Comparison of ENCODE assay signal across 8 cellular contexts in genomic region chrX:54920610-54921426, GRCh38. TPM values are rescaled to one million over a fixed set of nuclear protein-coding genes. Genes with fewer than 3 reads are reported as not detected.
A peak's percentile ranks its signal among the peaks of the same experiment; 100 is the strongest.
DNase-seq lines count a peak whose midpoint lies in the region; ATAC-seq, FAIRE-seq and TF ChIP-seq lines count a peak whose summit lies in the region.

Gene TRO, plus strand, starts transcription at chrX:54920824. Its CDS starts 1,423 bp downstream, at chrX:54922247.

- peaks cover 7 to 24% (median 15%) of the 10 kb centered on the region in 4 donors for H3K4me1 Mint-ChIP-seq in CD4-positive, alpha-beta memory T cell
- peaks cover 0 to 5% of the 10 kb centered on the region in 2 experiments; a peak in 2 of 4 replicates for H3K4me1 Mint-ChIP-seq in H9
- peaks cover 11 to 23% (median 16%) of the 10 kb centered on the region in 7 donors for H3K4me1 Mint-ChIP-seq in naive thymus-derived CD4-positive, alpha-beta T cell

- no peak within 1 kb of the TSS for H3K27ac ChIP-seq in CD4-positive, alpha-beta memory T cell (ENCODE audit: low read depth, low read length)
- H3K27ac ChIP-seq in H9 (ENCODE audit: insufficient read length, low read depth, low read length) (no peak within 1 kb of the TSS), aorta (ENCODE audit: low read depth in 1 of 2, low read length in 2 of 2) (peak within 1 kb of the TSS in 1 of 2 donors; percentile 32)
- peak within 1 kb of the TSS; percentile 42 for H3K27ac ChIP-seq in naive thymus-derived CD4-positive, alpha-beta T cell (ENCODE audit: low read depth, low read length)

- H3K4me1 ChIP-seq in CD4-positive, alpha-beta memory T cell (ENCODE audit: insufficient read depth, low read length), result peaks cover 6% of the 10 kb centered on the region
- H3K4me1 ChIP-seq in H9 (ENCODE audit: insufficient read depth, low read length), result no peaks in the 10 kb centered on the region
- H3K4me1 ChIP-seq in naive thymus-derived CD4-positive, alpha-beta T cell (ENCODE audit: control insufficient read depth in 2 of 2, insufficient read depth in 2 of 2, low read length in 2 of 2), result peaks cover 0 to 9% of the 10 kb centered on the region in 2 donors
- H3K4me1 ChIP-seq in aorta (ENCODE audit: control insufficient read depth in 1 of 2, insufficient read depth in 2 of 2, low read length in 2 of 2), result no peaks in the 10 kb centered on the region

- peak; percentile 15 for ATAC-seq in naive thymus-derived CD4-positive, alpha-beta T cell
- peak; percentile 51 for ATAC-seq in aorta (ENCODE audit: low FRiP score)

- no peaks in the 10 kb centered on the region for H4K20me1 ChIP-seq in H9 (ENCODE audit: control insufficient read depth, insufficient read depth, insufficient read length)

- peaks cover 3% of the 10 kb centered on the region for H3K79me1 ChIP-seq in H9 (ENCODE audit: insufficient read depth, low read depth, low read length, poor library complexity, severe bottlenecking)

- H2BK12ac ChIP-seq in H9 (ENCODE audit: insufficient read length, low read depth, low read length), result no peak within 1 kb of the TSS

- POLR2A ChIA-PET in CD4-positive, alpha-beta memory T cell (lab: Charles Lee; ENCODE audit: partially characterized antibody), result no interaction called here
- POLR2A ChIA-PET in naive thymus-derived CD4-positive, alpha-beta T cell (lab: Charles Lee), result interaction anchor here (0.8 kb wide), 1 partner anchor 240 kb away, joined by 3 read pairs; no protein-coding TSS in a partner anchor

- no peaks in the 10 kb centered on the region for H3K79me2 ChIP-seq in H9 (ENCODE audit: insufficient read depth, low read length)

- peak within 1 kb of the TSS; percentile 84 to 92 (median 88) for H3K4me3 Mint-ChIP-seq in CD4-positive, alpha-beta memory T cell
- H3K4me3 Mint-ChIP-seq in H9, result peak within 1 kb of the TSS; percentile 91 to 97
- peak within 1 kb of the TSS; percentile 79 to 96 (median 92) for H3K4me3 Mint-ChIP-seq in naive thymus-derived CD4-positive, alpha-beta T cell

- no peak within 1 kb of the TSS for H4K8ac ChIP-seq in H9 (replicated peaks; ENCODE audit: insufficient read length, low read depth, low read length)

- H2AK5ac ChIP-seq in H9 (ENCODE audit: insufficient read length, low read length), result no peak within 1 kb of the TSS

- no peaks in the 10 kb centered on the region for H3K27me3 Mint-ChIP-seq in CD4-positive, alpha-beta memory T cell
- peaks cover 8% of the 10 kb centered on the region for H3K27me3 Mint-ChIP-seq in H9 (ENCODE audit: low read depth)
- H3K27me3 Mint-ChIP-seq in naive thymus-derived CD4-positive, alpha-beta T cell, result peaks cover 0 to 13% (median 0%) of the 10 kb centered on the region in 5 donors

- H2BK20ac ChIP-seq in H9 (ENCODE audit: low read depth, low read length, poor library complexity, severe bottlenecking), result no peak within 1 kb of the TSS

- no peak within 1 kb of the TSS for H3K56ac ChIP-seq in H9 (ENCODE audit: insufficient read length, low read depth, low read length)

- H3K23me2 ChIP-seq in H9 (ENCODE audit: insufficient read length, low read depth, low read length, poor library complexity, severe bottlenecking), result no peaks in the 10 kb centered on the region

- peak within 1 kb of the TSS; percentile 86 for H3K4me2 ChIP-seq in H9 (ENCODE audit: insufficient read depth, insufficient read length, low read length)

- H3K18ac ChIP-seq in H9 (ENCODE audit: insufficient read length, low read depth, low read length), result no peak within 1 kb of the TSS

- peak within 1 kb of the TSS; percentile 80 for H3K9ac ChIP-seq in H9 (ENCODE audit: extremely low read depth, insufficient read length, low read length)

- peak in 1 of 5 donors; percentile 2 for DNase-seq in CD4-positive, alpha-beta memory T cell
- peak; percentile 67 for DNase-seq in H9
- DNase-seq in SHP77 (lab: John Stamatoyannopoulos, UW), result peak; percentile 65 to 69
- no peak for DNase-seq in epithelial cell of esophagus (ENCODE audit: low read depth)
- peak in 1 of 9 donors; percentile 3 for DNase-seq in naive thymus-derived CD4-positive, alpha-beta T cell
- no peak for DNase-seq in aorta
- no peak for DNase-seq in HTR-8/SVneo (ENCODE audit: insufficient read length, low spot score)
- no peak for DNase-seq in HPDE6-E6E7 (ENCODE audit: extremely low spot score)

- no peak within 1 kb of the TSS for H2BK5ac ChIP-seq in H9 (ENCODE audit: insufficient read length, low read length)

- no peak within 1 kb of the TSS for H2BK120ac ChIP-seq in H9 (ENCODE audit: low read depth, low read length, poor library complexity, severe bottlenecking)

- no peak within 1 kb of the TSS for H3K23ac ChIP-seq in H9 (ENCODE audit: insufficient read length, low read depth, low read length)

- H2BK15ac ChIP-seq in H9 (ENCODE audit: low read depth, low read length), result no peak within 1 kb of the TSS

- H3K9me3 Mint-ChIP-seq in CD4-positive, alpha-beta memory T cell, result no peaks in the 10 kb centered on the region
- peaks cover 69 to 73% of the 10 kb centered on the region in 2 experiments for H3K9me3 Mint-ChIP-seq in H9
- no peaks in the 10 kb centered on the region for H3K9me3 Mint-ChIP-seq in naive thymus-derived CD4-positive, alpha-beta T cell

- FAIRE-seq in HTR-8/SVneo (lab: Jason Lieb, UNC), result no peak

- H4K91ac ChIP-seq in H9 (ENCODE audit: insufficient read length, low read depth, low read length), result no peak within 1 kb of the TSS

- peak; percentile 40; the same call in 2 of the 3 replicates for TF ChIP-seq CTCF in H9 (conservative IDR thresholded peaks at IDR 0.05)
- no peak for TF ChIP-seq CTCF in epithelial cell of esophagus (IDR thresholded peaks at IDR 0.05; ENCODE audit: insufficient read depth, low read depth, low read length, missing control alignments)

- WGBS in H9 (ENCODE audit: extremely low coverage, insufficient read length, low lambda C conversion rate), result no CpG with 5 or more reads among the region's 29 CpGs
- WGBS in aorta, 2 donors, result 1 to 28% methylated on average over 29 of the region's 29 CpGs

- H3K36me3 ChIP-seq in CD4-positive, alpha-beta memory T cell (ENCODE audit: insufficient read depth, low read length), result no peaks in the 10 kb centered on the region
- H3K36me3 ChIP-seq in naive thymus-derived CD4-positive, alpha-beta T cell (ENCODE audit: control insufficient read depth in 2 of 3, insufficient read depth in 3 of 3, low read length in 3 of 3), result no peaks in the 10 kb centered on the region
- H3K36me3 ChIP-seq in aorta (ENCODE audit: control insufficient read depth in 1 of 2, insufficient read depth in 2 of 2, low read length in 1 of 2), result peaks cover 0 to 1% of the 10 kb centered on the region in 2 donors

- H3K9me3 ChIP-seq in CD4-positive, alpha-beta memory T cell (ENCODE audit: control insufficient read depth in 1 of 2, low read length in 2 of 2), result no peaks in the 10 kb centered on the region
- H3K9me3 ChIP-seq in H9 (ENCODE audit: control insufficient read depth, low read depth, low read length) (peaks cover 14% of the 10 kb centered on the region), aorta (ENCODE audit: control insufficient read depth, low read length) (no peaks in the 10 kb centered on the region)
- no peaks in the 10 kb centered on the region for H3K9me3 ChIP-seq in naive thymus-derived CD4-positive, alpha-beta T cell (ENCODE audit: control insufficient read depth in 2 of 3, low read length in 3 of 3)

- H3K36me3 Mint-ChIP-seq in CD4-positive, alpha-beta memory T cell, result no peaks in the 10 kb centered on the region
- H3K36me3 Mint-ChIP-seq in H9 (ENCODE audit: insufficient read depth in 1 of 3, low read depth in 3 of 3), result peaks cover 21 to 33% (median 31%) of the 10 kb centered on the region in 3 experiments
- H3K36me3 Mint-ChIP-seq in naive thymus-derived CD4-positive, alpha-beta T cell, result no peaks in the 10 kb centered on the region

- H2AFZ ChIP-seq in H9 (ENCODE audit: low read length), result no peak within 1 kb of the TSS

- no peak within 1 kb of the TSS for H4K5ac ChIP-seq in H9 (ENCODE audit: insufficient read length, low read depth, low read length)

- peak within 1 kb of the TSS in 6 of 7 donors; percentile 55 to 92 (median 82) for H3K27ac Mint-ChIP-seq in CD4-positive, alpha-beta memory T cell
- peak within 1 kb of the TSS; percentile 57 to 97 (median 88); a peak in 5 of 7 replicates for H3K27ac Mint-ChIP-seq in H9
- H3K27ac Mint-ChIP-seq in naive thymus-derived CD4-positive, alpha-beta T cell, result peak within 1 kb of the TSS; percentile 12 to 94 (median 84)

- CTCF ChIA-PET in CD4-positive, alpha-beta memory T cell (lab: Charles Lee; ENCODE audit: partially characterized antibody), result no interaction called here
- CTCF ChIA-PET in naive thymus-derived CD4-positive, alpha-beta T cell (lab: Charles Lee), result no interaction called here

- H3T11ph ChIP-seq in H9 (ENCODE audit: low read length), result no peak within 1 kb of the TSS

- no peak within 1 kb of the TSS for H3K4ac ChIP-seq in H9 (ENCODE audit: low read depth, low read length)

- H3K27me3 ChIP-seq in CD4-positive, alpha-beta memory T cell (ENCODE audit: insufficient read depth, low read length), result no peaks in the 10 kb centered on the region
- H3K27me3 ChIP-seq in H9 (ENCODE audit: insufficient read depth, low read length) (no peaks in the 10 kb centered on the region; the same call in 1 of the 2 replicates), aorta (ENCODE audit: control insufficient read depth in 1 of 2, insufficient read depth in 2 of 2, low read length in 1 of 2) (no peaks in the 10 kb centered on the region)
- H3K27me3 ChIP-seq in naive thymus-derived CD4-positive, alpha-beta T cell (ENCODE audit: control insufficient read depth in 2 of 2, insufficient read depth in 2 of 2, low read length in 2 of 2), result no peaks in the 10 kb centered on the region

- intact Hi-C loops in CD4-positive, alpha-beta memory T cell (cut with micrococcal nuclease), result no loop called here
- intact Hi-C loops in naive thymus-derived CD4-positive, alpha-beta T cell (cut with micrococcal nuclease), result loop anchor here (1.0 to 5.0 kb wide), 3 partner anchors 44 to 79 kb away; partner anchors contain the start of gene APEX2 (in 1 of the 2)
- intact Hi-C loops in aorta (cut with DNase I), result loop anchor here in 1 of 2 donors (10.0 kb wide), 1 partner anchor 244 kb away; no protein-coding TSS in a partner anchor

- H3K4me3 ChIP-seq in CD4-positive, alpha-beta memory T cell (ENCODE audit: low read length in 2 of 2), result peak within 1 kb of the TSS; percentile 52
- H3K4me3 ChIP-seq in epithelial cell of esophagus (ENCODE audit: low read length), result peak within 1 kb of the TSS; percentile 38
- H3K4me3 ChIP-seq in naive thymus-derived CD4-positive, alpha-beta T cell (ENCODE audit: low read length), result peak within 1 kb of the TSS; percentile 71
- peak within 1 kb of the TSS; percentile 15 to 33 for H3K4me3 ChIP-seq in aorta (ENCODE audit: low read length in 2 of 2)

- no peak within 1 kb of the TSS for H3K14ac ChIP-seq in H9 (ENCODE audit: insufficient read depth, low read length)

RNA-seq across cellular contexts. Expression of gene TRO, which starts in this region (rescaled TPM):
- total RNA-seq in CD4-positive, alpha-beta memory T cell, result 1 to 10 TPM; 1.9 to 2.2 TPM
- polyA plus RNA-seq in CD4-positive, alpha-beta memory T cell, result under 1 TPM in 1 of 2 donors, not detected in 1; 0.66 TPM
- 47.6 and 51.0 TPM in 2 replicates for total RNA-seq in H9 (2021)
- total RNA-seq in naive thymus-derived CD4-positive, alpha-beta T cell, result 1 to 10 TPM in 4 of 5 experiments, under 1 TPM in 1; 0.61 to 4.3 (median 2.4) TPM
- 1 to 10 TPM in 1 of 2 donors, under 1 TPM in 1; 0.84 to 1.0 TPM for polyA plus RNA-seq in naive thymus-derived CD4-positive, alpha-beta T cell
- 10 to 100 TPM; 13.5 to 21.2 TPM for total RNA-seq in aorta
- 10 to 100 TPM in 1 of 2 donors, 1 to 10 TPM in 1; 1.3 to 35.4 TPM for polyA plus RNA-seq in aorta

Comparison
In these comparisons a context has a peak if more than half of its experiments do, and no peak if none do; other contexts are left out.
1. DNase-seq: peak in H9 (single experiment) and SHP77 (2 of 2); none in epithelial cell of esophagus (single experiment), aorta (0 of 2), HTR-8/SVneo (single experiment) and HPDE6-E6E7 (single experiment).
2. Peak in every context shown above with its lines, with median percentiles within 50 percentile points of each other: H3K4me3 ChIP-seq, H3K27ac Mint-ChIP-seq and H3K4me3 Mint-ChIP-seq.